ENCODE assay signal across 11 cellular contexts in genomic region chr5:53406630-53407316, GRCh38.
DNase-seq lines count a peak whose midpoint lies in the region; ATAC-seq and TF ChIP-seq lines count a peak whose summit lies in the region.
"Had no signal": no experiment of that assay in that cellular context is flagged by ENCODE, and none has a peak within 500 bp of the region (broad histone marks: within the 10 kb centered on the region; RNA-seq: fewer than 3 reads in every experiment).

No MANE protein-coding gene starts in this region.

- CTCF ChIA-PET in RWPE1 (lab: Yijun Ruan, JAX), result interaction anchor here (0.6 to 1.1 kb wide), 4 partner anchors 11 to 576 kb away, joined by 3 to 7 read pairs (median 3); no protein-coding TSS in a partner anchor

- no peaks in the 10 kb centered on the region for H3K9me3 ChIP-seq in aorta (ENCODE audit: control insufficient read depth, low read length)
- H3K9me3 ChIP-seq: body of pancreas had no signal

- H3K27me3 ChIP-seq in aorta (ENCODE audit: control insufficient read depth in 1 of 2, insufficient read depth in 2 of 2, low read length in 1 of 2), result no peaks in the 10 kb centered on the region
- H3K27me3 ChIP-seq: body of pancreas had no signal

- H3K4me1 ChIP-seq in aorta (ENCODE audit: control insufficient read depth in 1 of 2, insufficient read depth in 2 of 2, low read length in 2 of 2), result no peaks in the 10 kb centered on the region
- H3K4me1 ChIP-seq: body of pancreas had no signal

- H3K4me3 ChIP-seq in retinal pigment epithelial cell (ENCODE audit: low read length) (no peak overlapping the region), aorta (ENCODE audit: low read length in 2 of 2) (no peak overlapping the region)
- H3K4me3 ChIP-seq: body of pancreas had no signal

- DNase-seq in H4 (ENCODE audit: low spot score) (peak; percentile 90), RWPE1 (ENCODE audit: low spot score) (peak; percentile 58), epithelial cell of prostate (ENCODE audit: low read depth, low spot score) (peak; percentile 62), retinal pigment epithelial cell (ENCODE audit: low read depth) (peak; percentile 73), GM10266 (ENCODE audit: extremely low spot score) (no peak), aorta (no peak), medulla oblongata (ENCODE audit: extremely low spot score) (no peak), 8988T (no peak)
- DNase-seq: activated CD8-positive, alpha-beta memory T cell treated with anti-CD3 and anti-CD28 coated beads, Interleukin-2, amount 50 U/mL, for 48 hours; body of pancreas had no signal

- H3K27ac ChIP-seq in RWPE1, result no peak overlapping the region
- peak overlapping the region; percentile 82 for H3K27ac ChIP-seq in epithelial cell of prostate
- no peak overlapping the region for H3K27ac ChIP-seq in aorta (ENCODE audit: low read depth in 1 of 2, low read length in 2 of 2)
- H3K27ac ChIP-seq: body of pancreas had no signal

- POLR2A ChIA-PET in RWPE1 (lab: Yijun Ruan, JAX; ENCODE audit: low non-redundant PET), result no interaction called here

- intact Hi-C loops in aorta (cut with DNase I), result no loop called here

- TF ChIP-seq CTCF in RWPE1 (conservative IDR thresholded peaks at IDR 0.05; ENCODE audit: low read depth), result no peak
- no peak for TF ChIP-seq CTCF in retinal pigment epithelial cell (conservative IDR thresholded peaks at IDR 0.05; ENCODE audit: low read depth, low read length)
- no peak for TF ChIP-seq CTCF in GM10266 (IDR thresholded peaks at IDR 0.05; ENCODE audit: control insufficient read depth, insufficient read depth, low read depth, missing control alignments)

- H3K36me3 ChIP-seq in aorta (ENCODE audit: control insufficient read depth in 1 of 2, insufficient read depth in 2 of 2, low read length in 1 of 2), result no peaks in the 10 kb centered on the region

- 92 to 95% methylated on average over 4 of the region's 4 CpGs for WGBS in aorta, 2 donors

- no peak for ATAC-seq in aorta (ENCODE audit: low FRiP score)
- ATAC-seq: body of pancreas; stimulated activated memory B cell treated with anti-CD40 and anti-IgM and Interleukin-4, amounts not matched to agents 10 μg/mL and 1 μg/mL and 100 μg/mL, for 72 hours had no signal

Comparison
In these comparisons a context has a peak if more than half of its experiments do, and no peak if none do; other contexts are left out.
1. DNase-seq: peak in H4 (single experiment), RWPE1 (single experiment), epithelial cell of prostate (single experiment) and retinal pigment epithelial cell (single experiment); none in GM10266 (single experiment), aorta (0 of 2), medulla oblongata (single experiment) and 8988T (single experiment).